Comparison of ENCODE assay signal across 25 cellular contexts in the genomic region with DNA sequence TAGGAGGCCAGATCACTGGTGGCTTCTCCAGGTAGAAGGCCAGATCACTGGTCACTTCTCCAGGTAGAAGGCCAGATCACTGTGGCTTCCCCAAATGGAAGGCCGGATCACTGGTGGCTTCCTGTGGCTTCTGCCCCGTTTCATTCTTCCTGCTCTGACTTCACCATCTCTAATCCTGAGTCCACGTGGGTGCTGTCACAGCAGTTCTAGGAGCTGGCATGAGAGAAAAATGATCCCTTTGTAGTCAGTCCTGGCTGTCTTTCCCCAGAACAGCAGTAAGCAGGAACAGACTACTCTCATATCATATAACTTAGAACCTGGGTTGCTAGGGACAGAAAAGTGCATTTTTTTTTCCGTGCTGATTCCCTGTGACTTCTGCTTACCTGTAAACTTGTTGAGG.
DNase-seq lines count a peak whose midpoint lies in the region; ATAC-seq and TF ChIP-seq lines count a peak whose summit lies in the region.
"Had no signal": no experiment of that assay in that cellular context is flagged by ENCODE, and none has a peak within 500 bp of the region (broad histone marks: within the 10 kb centered on the region; RNA-seq: fewer than 3 reads in every experiment).

No MANE protein-coding gene starts in this region.

- H3K4me1 ChIP-seq in osteoblast (ENCODE audit: insufficient read depth, low read length): no peaks in the 10 kb centered on the region
- peaks cover 4% of the 10 kb centered on the region for H3K4me1 ChIP-seq in testis
- H3K4me1 ChIP-seq in smooth muscle cell (ENCODE audit: low read depth): no peaks in the 10 kb centered on the region
- H3K4me1 ChIP-seq: A549, SJSA1 had no signal

- H3F3A ChIP-seq in smooth muscle cell (ENCODE audit: low read depth): no peaks in the 10 kb centered on the region

- WGBS in testis, 2 donors: 54 to 65% methylated on average over 3 to 4 of the region's 4 CpGs
- 70% methylated on average over 4 of the region's 4 CpGs for WGBS in smooth muscle cell (ENCODE audit: low lambda C conversion rate)

- H3K9ac ChIP-seq in smooth muscle cell (ENCODE audit: low read depth): no peak overlapping the region

- H2AFZ ChIP-seq in osteoblast (ENCODE audit: low read length) (no peak overlapping the region), smooth muscle cell (ENCODE audit: low read depth) (no peak overlapping the region)
- H2AFZ ChIP-seq: PC-9 had no signal

- DNase-seq in SK-MEL-5 (ENCODE audit: low read depth, low spot score): peak; percentile 77
- peak; percentile 68 for DNase-seq in globus pallidus (ENCODE audit: low spot score)
- DNase-seq in osteoblast (ENCODE audit: insufficient read length, low spot score, missing footprints): peak; percentile 34
- DNase-seq in testis: peak; percentile 75
- DNase-seq in smooth muscle cell (lab: John Stamatoyannopoulos, UW; ENCODE audit: unreplicated experiment): no peak
- no peak for DNase-seq in coronary artery (ENCODE audit: low spot score)
- DNase-seq: CD8-positive, alpha-beta T cell; DMS 273 treated with DMSO at 0.1 percent for 48 hours; DMS79; GF-D8; KBM-7; MG63; NCI-H1105 treated with DMSO at 0.1 percent for 48 hours; NCI-H2029; NCI-H446 treated with DMSO at 0.1 percent for 48 hours; NCI-H526; NCI-H82; NK-92 treated with Interleukin-12 subunit alpha and Interleukin-12 subunit beta, amount 100 ng/mL, for 24 hours; PC-9 had no signal

- H3K4me3 ChIP-seq in osteoblast (ENCODE audit: insufficient read depth, low read length) (no peak overlapping the region), testis (no peak overlapping the region), smooth muscle cell (no peak overlapping the region), coronary artery (no peak overlapping the region)
- H3K4me3 ChIP-seq: A549, MG63, PC-9, SJSA1 had no signal

- TF ChIP-seq CTCF in osteoblast (IDR thresholded peaks at IDR 0.05; ENCODE audit: extremely low read depth, low read depth, low read length): no peak
- TF ChIP-seq CTCF in testis (IDR thresholded peaks at IDR 0.05): no peak
- no peak for TF ChIP-seq CTCF in smooth muscle cell (IDR thresholded peaks at IDR 0.05; ENCODE audit: borderline replicate concordance, insufficient read depth, poor library complexity, severe bottlenecking)
- no peak for TF ChIP-seq CTCF in coronary artery (IDR thresholded peaks at IDR 0.05)

- H3K36me3 ChIP-seq in osteoblast (ENCODE audit: insufficient read depth, low read length): peaks cover 4% of the 10 kb centered on the region
- no peaks in the 10 kb centered on the region for H3K36me3 ChIP-seq in testis (ENCODE audit: low read depth, missing control alignments)
- H3K36me3 ChIP-seq in smooth muscle cell (ENCODE audit: low read depth): peaks cover 8% of the 10 kb centered on the region
- H3K36me3 ChIP-seq: MG63, SJSA1 had no signal

- no peak overlapping the region for H3K4me2 ChIP-seq in osteoblast (ENCODE audit: insufficient read depth, low read length)
- no peak overlapping the region for H3K4me2 ChIP-seq in smooth muscle cell
- H3K4me2 ChIP-seq: A549, PC-9 had no signal

- no peaks in the 10 kb centered on the region for H3K79me2 ChIP-seq in osteoblast (ENCODE audit: insufficient read depth, low read length)
- H3K79me2 ChIP-seq in smooth muscle cell (ENCODE audit: low read depth): no peaks in the 10 kb centered on the region

- H4K20me1 ChIP-seq in osteoblast (ENCODE audit: insufficient read depth, low read length): no peaks in the 10 kb centered on the region
- no peaks in the 10 kb centered on the region for H4K20me1 ChIP-seq in smooth muscle cell (ENCODE audit: low read depth)

- TF ChIP-seq POLR2A in testis (IDR thresholded peaks at IDR 0.05): no peak

- no peak for ATAC-seq in GM21576 (IDR thresholded peaks at IDR 0.05; ENCODE audit: unreplicated experiment)
- ATAC-seq: A549; CD8-positive, alpha-beta T cell; HCT116; Right ventricle myocardium inferior had no signal

- in situ Hi-C loops in SK-MEL-5 (cut with HindIII; ENCODE audit: low pct_unique_long_range_greater_than_20kb, low sequenced_read_pairs): no loop called here

- H3K27me3 ChIP-seq in osteoblast (ENCODE audit: insufficient read depth, low read length) (no peaks in the 10 kb centered on the region), testis (no peaks in the 10 kb centered on the region), smooth muscle cell (ENCODE audit: low read depth) (no peaks in the 10 kb centered on the region)
- H3K27me3 ChIP-seq: MG63, SJSA1 had no signal

- H3K27ac ChIP-seq in osteoblast (ENCODE audit: low read depth, low read length) (no peak overlapping the region), testis (no peak overlapping the region), smooth muscle cell (ENCODE audit: low read depth) (no peak overlapping the region), coronary artery (no peak overlapping the region)
- H3K27ac ChIP-seq: A549, C4-2B, PC-9, SJSA1 had no signal

- intact Hi-C loops in testis (cut with DNase I; ENCODE audit: low total_unique reads): no loop called here

- no peaks in the 10 kb centered on the region for H3K9me3 ChIP-seq in osteoblast (ENCODE audit: low read depth, low read length)
- H3K9me3 ChIP-seq in testis: no peaks in the 10 kb centered on the region
- no peaks in the 10 kb centered on the region for H3K9me3 ChIP-seq in smooth muscle cell (replicated peaks; ENCODE audit: low read depth)
- H3K9me3 ChIP-seq: A549, MG63, SJSA1 had no signal

Comparison
In these comparisons a context has a peak if more than half of its experiments do, and no peak if none do; other contexts are left out.
1. DNase-seq: peak in SK-MEL-5 (single experiment), globus pallidus (single experiment), osteoblast (single experiment) and testis (single experiment); none in smooth muscle cell (single experiment) and coronary artery (single experiment).